8 cellular contexts compared by ENCODE assay signal in the genomic region with DNA sequence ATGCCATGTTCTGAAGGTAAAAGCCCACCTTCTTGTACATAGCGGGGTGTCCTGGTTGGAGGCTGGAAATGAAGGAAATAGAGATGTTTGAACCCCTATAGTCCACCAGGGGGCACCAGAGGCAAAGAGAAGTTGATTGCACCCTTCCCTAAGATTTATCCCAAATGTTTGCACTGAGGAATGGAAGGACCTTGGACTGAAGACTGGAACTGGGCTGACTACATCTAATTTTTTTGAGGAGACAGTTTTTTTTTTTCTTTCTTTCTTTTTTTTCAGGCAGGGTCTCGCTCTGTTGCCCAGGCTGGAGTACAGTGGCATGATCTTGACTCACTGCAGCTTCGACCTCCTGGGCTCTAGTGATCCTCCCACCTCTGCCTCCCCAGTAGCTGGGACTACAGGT. TPM values are rescaled to one million over a fixed set of nuclear protein-coding genes. Genes with fewer than 3 reads are reported as not detected.
DNase-seq lines count a peak whose midpoint lies in the region; ATAC-seq and TF ChIP-seq lines count a peak whose summit lies in the region.

No MANE protein-coding gene starts in this region.

- WGBS in stomach, 5 donors = 69 to 80% (median 71%) methylated on average over 3 of the region's 3 CpGs

- no peaks in the 10 kb centered on the region for H4K20me1 ChIP-seq in PC-9 (ENCODE audit: insufficient read depth)

- ATAC-seq in GM18873 (IDR thresholded peaks at IDR 0.05; ENCODE audit: low FRiP score, unreplicated experiment) (no peak), GM18520 (IDR thresholded peaks at IDR 0.05; ENCODE audit: unreplicated experiment) (no peak)

- no peaks in the 10 kb centered on the region for H3K4me1 ChIP-seq in PC-9 (replicated peaks; ENCODE audit: insufficient read depth)
- no peaks in the 10 kb centered on the region for H3K4me1 ChIP-seq in stomach

- H3K9me3 ChIP-seq in PC-9 (ENCODE audit: insufficient read depth, low read depth) (no peaks in the 10 kb centered on the region), stomach (no peaks in the 10 kb centered on the region)

- no TSS peak for BruUV-seq in PC-9 (replicated peaks; lab: Mats Ljungman, UMichigan)

- in situ Hi-C loops in brain microvascular endothelial cell (cut with HindIII; ENCODE audit: low pct_ligation_motif_present, low sequenced_read_pairs) = no loop called here

- no peak overlapping the region for H3K4me2 ChIP-seq in PC-9

- TF ChIP-seq POLR2A in stomach (IDR thresholded peaks at IDR 0.05) = no peak

- TF ChIP-seq CTCF in PC-9 (conservative IDR thresholded peaks at IDR 0.05) (peak; percentile 79), brain microvascular endothelial cell (IDR thresholded peaks at IDR 0.05; ENCODE audit: low read depth, low read length, missing control alignments) (peak; percentile 80), stomach (IDR thresholded peaks at IDR 0.05) (peak in 5 of 7 experiments; percentile 58 to 92 (median 79))

- H3K79me2 ChIP-seq in PC-9 (ENCODE audit: low read depth) = no peaks in the 10 kb centered on the region

- H3K36me3 ChIP-seq in PC-9 (ENCODE audit: low read depth) (no peaks in the 10 kb centered on the region), brain microvascular endothelial cell (replicated peaks) (peaks cover 56% of the 10 kb centered on the region), stomach (peaks cover 59 to 96% (median 95%) of the 10 kb centered on the region in 4 donors)

- no peak for TF ChIP-seq EP300 in stomach (IDR thresholded peaks at IDR 0.05)

- H3K27ac ChIP-seq in PC-9 (no peak overlapping the region), brain microvascular endothelial cell (no peak overlapping the region), stomach (no peak overlapping the region)

- no peaks in the 10 kb centered on the region for H3K9me2 ChIP-seq in PC-9 (ENCODE audit: insufficient read depth)

- DNase-seq in DMS53 (lab: John Stamatoyannopoulos, UW) (peak; percentile 68), HT-29 (ENCODE audit: low spot score) (peak; percentile 79), PC-9 (peak in 1 of 2 experiments; percentile 27), brain microvascular endothelial cell (peak; percentile 37), inferior parietal cortex (ENCODE audit: extremely low spot score) (peak; percentile 83), stomach (peak; percentile 59)

- POLR2A ChIA-PET in PC-9 (lab: Charles Lee; ENCODE audit: unreplicated experiment) = no interaction called here

- intact Hi-C loops in PC-9 (cut with micrococcal nuclease; ENCODE audit: unreplicated experiment) = loop anchor here (1.0 to 10.0 kb wide), 3 partner anchors 136 to 1413 kb away; partner anchors contain the start of gene C1QC
- intact Hi-C loops in stomach (cut with DNase I; ENCODE audit: low total_unique reads) = no loop called here

- H3K4me3 ChIP-seq in PC-9 = no peak overlapping the region
- H3K4me3 ChIP-seq in brain microvascular endothelial cell (ENCODE audit: low read depth, low read length) = no peak overlapping the region
- no peak overlapping the region for H3K4me3 ChIP-seq in stomach

- no peak overlapping the region for H2AFZ ChIP-seq in PC-9

- H3K27me3 ChIP-seq in PC-9 (ENCODE audit: insufficient read depth, low read depth) (no peaks in the 10 kb centered on the region), brain microvascular endothelial cell (replicated peaks) (no peaks in the 10 kb centered on the region), stomach (no peaks in the 10 kb centered on the region)

- no peaks in the 10 kb centered on the region for H3F3A ChIP-seq in PC-9 (ENCODE audit: insufficient read depth, low read depth)

- CTCF ChIA-PET in PC-9 (lab: Charles Lee) = interaction anchor here (0.6 to 1.6 kb wide), 5 partner anchors 14 to 487 kb away, joined by 3 to 11 read pairs (median 3); no protein-coding TSS in a partner anchor

RNA-seq across cellular contexts. Expression of gene EIF4G3, which starts 55.3 kb away (rescaled TPM):
- total RNA-seq in HT-29 (2014; rRNA removed; shearing (Covaris generic)) = 29.4 and 65.3 TPM in 2 replicates
- total RNA-seq in PC-9 (2021) (52.6 and 63.2 TPM in 2 replicates), stomach (10 to 100 TPM; 40.3 to 63.3 (median 50.9) TPM)
- polyA plus RNA-seq in stomach = 10 to 100 TPM in 2 of 3 donors, 1 to 10 TPM in 1; 6.3 to 12.7 (median 10.9) TPM

RNA-seq across cellular contexts. Expression of gene ECE1, which starts 58.2 kb away (rescaled TPM):
- total RNA-seq in HT-29 (2014; rRNA removed; shearing (Covaris generic)) = 71.6 and 77.6 TPM in 2 replicates
- total RNA-seq in PC-9 (2021) (80.8 and 82.1 TPM in 2 replicates), stomach (100 to 1,000 TPM in 2 of 5 donors, 10 to 100 TPM in 3; 40.2 to 574 (median 71.4) TPM)
- polyA plus RNA-seq in stomach = 10 to 100 TPM; 17.6 to 30.9 (median 25.4) TPM
